Comparison of ENCODE assay signal across 18 cellular contexts in the genomic region with DNA sequence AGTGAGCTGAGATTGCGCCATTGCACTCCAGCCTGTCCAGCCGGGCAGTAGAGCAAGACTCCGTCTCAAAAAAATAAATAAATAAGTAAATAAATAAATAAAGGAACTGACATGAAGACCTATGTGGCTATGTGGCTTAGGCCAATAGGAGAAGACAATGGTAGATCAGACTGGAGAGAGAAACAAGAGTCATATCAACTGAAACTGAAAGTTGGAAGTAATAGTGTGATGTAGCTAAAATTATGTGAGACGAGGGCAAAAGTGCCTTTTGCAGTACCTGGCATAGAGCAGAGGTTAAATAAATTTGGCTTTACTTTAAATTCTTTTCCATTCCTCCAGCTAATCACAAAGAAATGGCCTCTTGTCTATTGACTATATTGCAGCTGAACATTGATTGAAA. TPM values are rescaled to one million over a fixed set of nuclear protein-coding genes. Genes with fewer than 3 reads are reported as not detected.
DNase-seq lines count a peak whose midpoint lies in the region; ATAC-seq, FAIRE-seq and TF ChIP-seq lines count a peak whose summit lies in the region.
"Had no signal": no experiment of that assay in that cellular context is flagged by ENCODE, and none has a peak within 500 bp of the region (broad histone marks: within the 10 kb centered on the region; RNA-seq: fewer than 3 reads in every experiment).

No MANE protein-coding gene starts in this region.

- H3K4me1 ChIP-seq in BLaER1, result peaks cover 19% of the 10 kb centered on the region
- H3K4me1 ChIP-seq in HepG2 (ENCODE audit: insufficient read depth, low read length), result peaks cover 15% of the 10 kb centered on the region
- peaks cover 3 to 4% of the 10 kb centered on the region in 2 donors for H3K4me1 ChIP-seq in gastrocnemius medialis

- H3K27ac ChIP-seq in BLaER1, result no peak overlapping the region
- H3K27ac ChIP-seq in HepG2 (ENCODE audit: extremely low read length, insufficient read depth, low read length), result no peak overlapping the region
- peak overlapping the region in 2 of 4 donors; percentile 34 to 74 for H3K27ac ChIP-seq in gastrocnemius medialis

- DNase-seq in SW480 (ENCODE audit: low spot score) (peak; percentile 11), HepG2 (ENCODE audit: low spot score) (no peak), gastrocnemius medialis (no peak), mesothelial cell of epicardium (ENCODE audit: low spot score in 2 of 2, unreplicated experiment in 2 of 2) (no peak)
- DNase-seq: activated gamma-delta T cell treated with Interleukin-2 at 50 U/mL for 16 hours, AML-193, NCI-H187, NCI-H69, Right ventricle myocardium superior, small intestine had no signal

- H3K27me3 Mint-ChIP-seq in mesothelial cell of epicardium (ENCODE audit: low read depth), result peaks cover 8% of the 10 kb centered on the region

- FAIRE-seq in HepG2 (lab: Jason Lieb, UNC), result no peak
- FAIRE-seq: small intestine had no signal

- no peak for TF ChIP-seq CTCF in HepG2 (CRISPR knock-in tag; IDR thresholded peaks at IDR 0.05)
- TF ChIP-seq CTCF in gastrocnemius medialis (IDR thresholded peaks at IDR 0.05 in 4 of 5, conservative IDR thresholded peaks at IDR 0.05 in 1 of 5), result no peak
- TF ChIP-seq CTCF in mesothelial cell of epicardium (IDR thresholded peaks at IDR 0.05; ENCODE audit: unreplicated experiment), result no peak

- POLR2A ChIA-PET in HepG2 (lab: Yijun Ruan, JAX), result interaction anchor here (0.8 kb wide), 1 partner anchor 32 kb away, joined by 3 read pairs; a partner anchor contains a TSS

- no peaks in the 10 kb centered on the region for H3K4me1 Mint-ChIP-seq in mesothelial cell of epicardium
- H3K4me1 Mint-ChIP-seq: brain had no signal

- H4K20me1 ChIP-seq in BLaER1, result no peaks in the 10 kb centered on the region
- no peaks in the 10 kb centered on the region for H4K20me1 ChIP-seq in HepG2 (ENCODE audit: insufficient read depth, low read length)

- 17% methylated on average over 4 of the region's 4 CpGs for WGBS in HepG2 (ENCODE audit: low lambda C conversion rate)

- in situ Hi-C loops in HepG2 (cut with HindIII; ENCODE audit: extremely low pct_ligation_motif_present, low pct_unique_long_range_greater_than_20kb), result no loop called here
- in situ Hi-C loops in gastrocnemius medialis (cut with MboI; ENCODE audit: low sequenced_read_pairs in 4 of 4), result no loop called here

- H3K4me2 ChIP-seq in BLaER1 (peak overlapping the region; percentile 17; the same call in 1 of the 2 replicates), HepG2 (ENCODE audit: low read depth, low read length) (peak overlapping the region; percentile 76)

- H3K79me2 ChIP-seq in HepG2 (ENCODE audit: insufficient read depth, low read length), result no peaks in the 10 kb centered on the region

- H3K36me3 ChIP-seq in BLaER1, result no peaks in the 10 kb centered on the region
- H3K36me3 ChIP-seq in HepG2 (replicated peaks in 1 of 2; ENCODE audit: control insufficient read depth in 1 of 2, insufficient read depth in 2 of 2, low read length in 2 of 2), result no peaks in the 10 kb centered on the region
- H3K36me3 ChIP-seq in gastrocnemius medialis, result no peaks in the 10 kb centered on the region

- no peak overlapping the region for H2AFZ ChIP-seq in HepG2 (ENCODE audit: low read length)

- H3K4me3 ChIP-seq in BLaER1 (no peak overlapping the region), HepG2 (replicated peaks in 1 of 3; ENCODE audit: insufficient read depth in 1 of 3, low read depth in 2 of 3, low read length in 3 of 3) (peak overlapping the region; percentile 15 to 45 (median 35); a peak in 4 of 6 replicates), gastrocnemius medialis (no peak overlapping the region)

- ATAC-seq in GM19351 (IDR thresholded peaks at IDR 0.05; ENCODE audit: unreplicated experiment) (peak; percentile 63), HepG2 (peak; percentile 24; the same call in 1 of the 3 replicates), GM18858 (IDR thresholded peaks at IDR 0.05; ENCODE audit: unreplicated experiment) (no peak), gastrocnemius medialis (no peak), HG03469 (IDR thresholded peaks at IDR 0.05; ENCODE audit: unreplicated experiment) (no peak)

- no peak for TF ChIP-seq RAD21 in HepG2 (CRISPR knock-in tag; IDR thresholded peaks at IDR 0.05)

- H3K27me3 ChIP-seq in BLaER1, result no peaks in the 10 kb centered on the region
- peaks cover 3 to 21% of the 10 kb centered on the region in 2 experiments; a peak in 3 of 5 replicates for H3K27me3 ChIP-seq in HepG2 (ENCODE audit: control insufficient read depth in 1 of 2, insufficient read depth in 2 of 2, low read length in 2 of 2)
- no peaks in the 10 kb centered on the region for H3K27me3 ChIP-seq in gastrocnemius medialis

- H3K9me3 ChIP-seq in BLaER1 (no peaks in the 10 kb centered on the region), HepG2 (ENCODE audit: low read length) (no peaks in the 10 kb centered on the region), gastrocnemius medialis (no peaks in the 10 kb centered on the region)

- no TSS peak for BruUV-seq in HepG2 (replicated peaks; lab: Mats Ljungman, UMichigan)

- CTCF ChIA-PET in HepG2 (lab: Yijun Ruan, JAX; ENCODE audit: low intra/inter-chr PET ratio, low total read pairs), result no interaction called here

- no peaks in the 10 kb centered on the region for H3K36me3 Mint-ChIP-seq in mesothelial cell of epicardium
- H3K36me3 Mint-ChIP-seq: brain, memory B cell had no signal

- H3K9me3 Mint-ChIP-seq in mesothelial cell of epicardium, result no peaks in the 10 kb centered on the region
- H3K9me3 Mint-ChIP-seq: memory B cell had no signal

- TF ChIP-seq POLR2A in HepG2 (IDR thresholded peaks at IDR 0.05; ENCODE audit: insufficient read depth in 1 of 2, low read depth in 2 of 2, low read length in 2 of 2) (no peak), gastrocnemius medialis (IDR thresholded peaks at IDR 0.05) (no peak)

- H3K4me3 Mint-ChIP-seq in mesothelial cell of epicardium, result no peak overlapping the region
- H3K4me3 Mint-ChIP-seq: brain had no signal

- H3K9ac ChIP-seq in BLaER1 (no peak overlapping the region), HepG2 (ENCODE audit: insufficient read depth, low read depth, low read length) (no peak overlapping the region)

- intact Hi-C loops in HepG2 (cut with micrococcal nuclease; ENCODE audit: unreplicated experiment), result no loop called here
- intact Hi-C loops in gastrocnemius medialis (cut with DNase I; ENCODE audit: low total_unique reads), result no loop called here

- TF ChIP-seq EP300 in HepG2 (IDR thresholded peaks at IDR 0.05; ENCODE audit: low read depth in 2 of 2, low read length in 2 of 2) (no peak), HepG2 (CRISPR knock-in tag; IDR thresholded peaks at IDR 0.05; ENCODE audit: borderline replicate concordance) (no peak)

- H3K27ac Mint-ChIP-seq in mesothelial cell of epicardium, result no peak overlapping the region
- H3K27ac Mint-ChIP-seq: brain, memory B cell had no signal

RNA-seq across cellular contexts. Expression of a gene that starts 7.3 kb away (rescaled TPM):
- total RNA-seq in HepG2 (2016; rRNA removed; fragmentation: Illumina TruSeq; extraction: Trizol) (not detected in 2 replicates), gastrocnemius medialis (10 to 100 TPM; 12.1 to 56.5 (median 41.5) TPM), mesothelial cell of epicardium (not detected in 3 replicates)
- not detected in 2 replicates for total RNA-seq in HepG2 (2016; cell fraction: cytosol; rRNA removed; fragmentation: Illumina TruSeq; extraction: Trizol; ENCODE audit: low read depth)
- not detected in 2 replicates for total RNA-seq in HepG2 (2016; cell fraction: insoluble cytoplasmic fraction; rRNA removed; fragmentation: Illumina TruSeq; extraction: Trizol)
- not detected in 2 replicates for total RNA-seq in HepG2 (2016; cell fraction: membrane; rRNA removed; fragmentation: Illumina TruSeq; extraction: Trizol)
- total RNA-seq in HepG2 (2016; cell fraction: nucleus; rRNA removed; fragmentation: Illumina TruSeq; extraction: Trizol), result not detected in 2 replicates
- not detected in 2 replicates for polyA plus RNA-seq in HepG2 (2011; rRNA removed)
- polyA plus RNA-seq in HepG2 (2011; cell fraction: cytosol; rRNA removed), result not detected in 2 replicates
- polyA plus RNA-seq in HepG2 (2011; cell fraction: nucleus; rRNA removed), result not detected in 2 replicates
- 0.11 TPM in 1 of 2 replicates, not detected in the other for polyA plus RNA-seq in HepG2 (2012)
- not detected in 2 replicates for polyA plus RNA-seq in HepG2 (2016; cell fraction: cytosol; fragmentation: Illumina TruSeq; extraction: Trizol; ENCODE audit: low read depth)
- polyA plus RNA-seq in HepG2 (2016; cell fraction: insoluble cytoplasmic fraction; fragmentation: Illumina TruSeq; extraction: Trizol; ENCODE audit: low read depth), result not detected in 2 replicates
- polyA plus RNA-seq in HepG2 (2016; cell fraction: membrane; fragmentation: Illumina TruSeq; extraction: Trizol; ENCODE audit: low read depth), result not detected in 2 replicates
- polyA plus RNA-seq in HepG2 (2016; cell fraction: nucleus; fragmentation: Illumina TruSeq; extraction: Trizol; ENCODE audit: insufficient read depth, low read depth), result not detected in 2 replicates
- not detected in 2 replicates for polyA minus RNA-seq in HepG2 (2011; rRNA and poly(A)+ RNA removed; ENCODE audit: low replicate concordance)
- not detected in 2 replicates for polyA minus RNA-seq in HepG2 (2011; cell fraction: cytosol; rRNA and poly(A)+ RNA removed)
- not detected in 2 replicates for polyA minus RNA-seq in HepG2 (2011; cell fraction: nucleus; rRNA and poly(A)+ RNA removed)
- total RNA-seq: activated CD8-positive, alpha-beta memory T cell treated with anti-CD3 and anti-CD28 coated beads for 36 hours; subcutaneous adipose tissue had no signal

RNA-seq across cellular contexts. Expression of a gene that starts 31.4 kb away (rescaled TPM):
- total RNA-seq in HepG2 (2016; rRNA removed; fragmentation: Illumina TruSeq; extraction: Trizol) (2.3 and 3.2 TPM in 2 replicates), gastrocnemius medialis (not detected), mesothelial cell of epicardium (18.5 to 19.0 TPM (median 18.8 TPM) in 3 replicates)
- total RNA-seq in HepG2 (2016; cell fraction: cytosol; rRNA removed; fragmentation: Illumina TruSeq; extraction: Trizol; ENCODE audit: low read depth), result 0.62 and 0.71 TPM in 2 replicates
- 2.3 and 2.7 TPM in 2 replicates for total RNA-seq in HepG2 (2016; cell fraction: insoluble cytoplasmic fraction; rRNA removed; fragmentation: Illumina TruSeq; extraction: Trizol)
- total RNA-seq in HepG2 (2016; cell fraction: membrane; rRNA removed; fragmentation: Illumina TruSeq; extraction: Trizol), result 1.7 and 2.3 TPM in 2 replicates
- total RNA-seq in HepG2 (2016; cell fraction: nucleus; rRNA removed; fragmentation: Illumina TruSeq; extraction: Trizol), result 2.2 and 2.9 TPM in 2 replicates
- 3.8 and 3.9 TPM in 2 replicates for polyA plus RNA-seq in HepG2 (2011; rRNA removed)
- 2.4 and 3.8 TPM in 2 replicates for polyA plus RNA-seq in HepG2 (2011; cell fraction: cytosol; rRNA removed)
- 3.3 and 4.5 TPM in 2 replicates for polyA plus RNA-seq in HepG2 (2011; cell fraction: nucleus; rRNA removed)
- polyA plus RNA-seq in HepG2 (2012), result 3.1 and 3.5 TPM in 2 replicates
- 1.1 and 1.5 TPM in 2 replicates for polyA plus RNA-seq in HepG2 (2016; cell fraction: cytosol; fragmentation: Illumina TruSeq; extraction: Trizol; ENCODE audit: low read depth)
- 2.5 and 3.2 TPM in 2 replicates for polyA plus RNA-seq in HepG2 (2016; cell fraction: insoluble cytoplasmic fraction; fragmentation: Illumina TruSeq; extraction: Trizol; ENCODE audit: low read depth)
- 1.4 and 2.2 TPM in 2 replicates for polyA plus RNA-seq in HepG2 (2016; cell fraction: membrane; fragmentation: Illumina TruSeq; extraction: Trizol; ENCODE audit: low read depth)
- 3.5 and 3.8 TPM in 2 replicates for polyA plus RNA-seq in HepG2 (2016; cell fraction: nucleus; fragmentation: Illumina TruSeq; extraction: Trizol; ENCODE audit: insufficient read depth, low read depth)
- polyA minus RNA-seq in HepG2 (2011; rRNA and poly(A)+ RNA removed; ENCODE audit: low replicate concordance), result 2.2 and 3.5 TPM in 2 replicates
- 1.8 and 3.5 TPM in 2 replicates for polyA minus RNA-seq in HepG2 (2011; cell fraction: cytosol; rRNA and poly(A)+ RNA removed)
- polyA minus RNA-seq in HepG2 (2011; cell fraction: nucleus; rRNA and poly(A)+ RNA removed), result 6.2 and 8.3 TPM in 2 replicates
- total RNA-seq: activated CD8-positive, alpha-beta memory T cell treated with anti-CD3 and anti-CD28 coated beads for 36 hours; subcutaneous adipose tissue had no signal

RNA-seq across cellular contexts. Expression of a gene that starts 53.0 kb away (rescaled TPM):
- total RNA-seq in HepG2 (2016; rRNA removed; fragmentation: Illumina TruSeq; extraction: Trizol), result 0.28 and 0.29 TPM in 2 replicates
- total RNA-seq in HepG2 (2016; cell fraction: cytosol; rRNA removed; fragmentation: Illumina TruSeq; extraction: Trizol; ENCODE audit: low read depth), result not detected in 2 replicates
- total RNA-seq in HepG2 (2016; cell fraction: insoluble cytoplasmic fraction; rRNA removed; fragmentation: Illumina TruSeq; extraction: Trizol), result not detected in 2 replicates
- 0.12 and 0.17 TPM in 2 replicates for total RNA-seq in HepG2 (2016; cell fraction: membrane; rRNA removed; fragmentation: Illumina TruSeq; extraction: Trizol)
- not detected in 2 replicates for total RNA-seq in HepG2 (2016; cell fraction: nucleus; rRNA removed; fragmentation: Illumina TruSeq; extraction: Trizol)
- polyA plus RNA-seq in HepG2 (2011; rRNA removed), result 0.22 and 0.53 TPM in 2 replicates
- 0.17 and 0.32 TPM in 2 replicates for polyA plus RNA-seq in HepG2 (2011; cell fraction: cytosol; rRNA removed)
- polyA plus RNA-seq in HepG2 (2011; cell fraction: nucleus; rRNA removed), result 0.14 TPM in 2 replicates
- 0.83 and 1.6 TPM in 2 replicates for polyA plus RNA-seq in HepG2 (2012)
- polyA plus RNA-seq in HepG2 (2016; cell fraction: cytosol; fragmentation: Illumina TruSeq; extraction: Trizol; ENCODE audit: low read depth), result 0.16 and 0.26 TPM in 2 replicates
- polyA plus RNA-seq in HepG2 (2016; cell fraction: insoluble cytoplasmic fraction; fragmentation: Illumina TruSeq; extraction: Trizol; ENCODE audit: low read depth), result 0.24 TPM in 1 of 2 replicates, not detected in the other
- polyA plus RNA-seq in HepG2 (2016; cell fraction: membrane; fragmentation: Illumina TruSeq; extraction: Trizol; ENCODE audit: low read depth), result 0.18 and 0.47 TPM in 2 replicates
- polyA plus RNA-seq in HepG2 (2016; cell fraction: nucleus; fragmentation: Illumina TruSeq; extraction: Trizol; ENCODE audit: insufficient read depth, low read depth), result not detected in 2 replicates
- polyA minus RNA-seq in HepG2 (2011; rRNA and poly(A)+ RNA removed; ENCODE audit: low replicate concordance), result 0.23 TPM in 1 of 2 replicates, not detected in the other
- not detected in 2 replicates for polyA minus RNA-seq in HepG2 (2011; cell fraction: cytosol; rRNA and poly(A)+ RNA removed)
- not detected in 2 replicates for polyA minus RNA-seq in HepG2 (2011; cell fraction: nucleus; rRNA and poly(A)+ RNA removed)
- 1 to 10 TPM in 2 of 4 donors, under 1 TPM in 1, not detected in 1; 0.46 to 3.5 (median 1.7) TPM for total RNA-seq in gastrocnemius medialis
- total RNA-seq in mesothelial cell of epicardium, result 5.3 to 6.5 TPM (median 5.9 TPM) in 3 replicates

Comparison
In these comparisons a context has a peak if more than half of its experiments do, and no peak if none do; other contexts are left out.
1. H3K4me3 ChIP-seq: peak in HepG2 (3 of 3); none in BLaER1 (single experiment) and gastrocnemius medialis (0 of 4).
2. ATAC-seq: peak in GM19351 (single experiment) and HepG2 (single experiment); none in GM18858 (single experiment), gastrocnemius medialis (0 of 2) and HG03469 (single experiment).
3. RNA of a gene that starts 7.3 kb away (total RNA-seq): 12.1 to 56.5 TPM in gastrocnemius medialis; not detected in mesothelial cell of epicardium and not detected in HepG2; every median in the first group is over 10 times any median in the second.